Comparison of ENCODE assay signal across 1 cellular context in the genomic region with DNA sequence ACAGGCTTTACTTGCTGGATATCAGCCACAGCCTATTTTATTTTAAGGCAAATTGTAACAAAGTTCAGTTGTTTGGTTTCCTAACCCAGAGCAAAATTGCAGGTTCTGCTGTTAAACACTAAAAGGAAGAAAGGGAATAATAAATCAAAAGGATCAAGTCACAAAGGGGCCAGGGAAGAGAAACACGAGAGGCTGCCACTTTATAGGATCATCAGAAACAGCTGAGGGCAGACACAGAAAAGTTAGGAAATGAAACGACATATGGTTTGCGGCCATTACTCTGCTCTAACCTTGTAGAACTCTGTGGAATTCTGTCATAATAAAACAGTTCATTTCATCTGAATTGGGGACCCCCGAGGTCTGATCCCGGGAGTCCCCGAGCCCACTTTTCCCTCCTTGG.
TF ChIP-seq lines count a peak whose summit lies in the region.

No MANE protein-coding gene starts in this region.

TF ChIP-seq in H1, 55 proteins besides CTCF, POLR2A, EP300 and RAD21 (continued from another document):
- TF ChIP-seq GABPA (IDR thresholded peaks at IDR 0.05; ENCODE audit: borderline replicate concordance, insufficient read depth, low read length) (no peak), TBP (IDR thresholded peaks at IDR 0.05; ENCODE audit: low read depth, low read length) (no peak), FOSL1 (IDR thresholded peaks at IDR 0.05; ENCODE audit: insufficient read depth, low read depth, low read length) (no peak), KDM4A (IDR thresholded peaks at IDR 0.05; ENCODE audit: low read depth, low read length, severe bottlenecking) (no peak), RFX5 (IDR thresholded peaks at IDR 0.05; ENCODE audit: borderline replicate concordance, low read depth, low read length) (no peak)
- TF ChIP-seq, protein P1, sequence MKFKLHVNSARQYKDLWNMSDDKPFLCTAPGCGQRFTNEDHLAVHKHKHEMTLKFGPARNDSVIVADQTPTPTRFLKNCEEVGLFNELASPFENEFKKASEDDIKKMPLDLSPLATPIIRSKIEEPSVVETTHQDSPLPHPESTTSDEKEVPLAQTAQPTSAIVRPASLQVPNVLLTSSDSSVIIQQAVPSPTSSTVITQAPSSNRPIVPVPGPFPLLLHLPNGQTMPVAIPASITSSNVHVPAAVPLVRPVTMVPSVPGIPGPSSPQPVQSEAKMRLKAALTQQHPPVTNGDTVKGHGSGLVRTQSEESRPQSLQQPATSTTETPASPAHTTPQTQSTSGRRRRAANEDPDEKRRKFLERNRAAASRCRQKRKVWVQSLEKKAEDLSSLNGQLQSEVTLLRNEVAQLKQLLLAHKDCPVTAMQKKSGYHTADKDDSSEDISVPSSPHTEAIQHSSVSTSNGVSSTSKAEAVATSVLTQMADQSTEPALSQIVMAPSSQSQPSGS (IDR thresholded peaks at IDR 0.05; ENCODE audit: low read length) = no peak
